ENCODE assay signal across 27 cellular contexts in genomic region chr5:147394273-147394672, GRCh38.
"Had no signal": no experiment of that assay in that cellular context is flagged by ENCODE, and none has a peak within 500 bp of the region (broad histone marks: within the 10 kb centered on the region; RNA-seq: fewer than 3 reads in every experiment).

No MANE protein-coding gene starts in this region.

- DNase-seq: activated CD4-positive, alpha-beta T cell treated with anti-CD3 and anti-CD28 coated beads, Interleukin-2, amount 10 ng/mL, durations not matched to agents 24 days and 14 days; activated CD4-positive, alpha-beta T cell treated with anti-CD3 and anti-CD28 coated beads, Interleukin-2, amount 50 U/mL, for 48 hours; activated CD4-positive, CD25-positive, alpha-beta regulatory T cell treated with anti-CD3 and anti-CD28 coated beads, Interleukin-2, amount 50 U/mL, for 72 hours; activated CD8-positive, alpha-beta memory T cell treated with anti-CD3 and anti-CD28 coated beads, Interleukin-2, amount 10 ng/mL, durations not matched to agents 7 days and 5 days; activated effector memory CD4-positive, alpha-beta T cell treated with anti-CD3 and anti-CD28 coated beads, Interleukin-2, amount 50 U/mL, for 16 hours; activated naive CD4-positive, alpha-beta T cell treated with Interleukin-2 at 50 U/mL for 16 hours; activated naive CD8-positive, alpha-beta T cell treated with anti-CD3 and anti-CD28 coated beads, Interleukin-2, amount 50 U/mL, for 24 hours; activated T-cell treated with anti-CD3 and anti-CD28 coated beads, Interleukin-2, amount 50 U/mL, for 24 hours; amniotic stem cell; KBM-7; NCI-H1048; NCI-H1417 treated with DMSO at 0.1 percent for 48 hours; NCI-H1694; NCI-H2029; NCI-H345; NCI-H510A; NCI-H526 treated with DMSO at 0.1 percent for 48 hours; Peyer's patch; Right ventricle myocardium superior; SW 1271 had no signal

- H3K4me1 ChIP-seq: Peyer's patch, SJSA1 had no signal

- H3K9me3 Mint-ChIP-seq: activated CD4-positive, alpha-beta T cell treated with anti-CD3 and anti-CD28 coated beads, Interleukin-2, amount 10 ng/mL, durations not matched to agents 24 days and 14 days; activated T-cell treated with anti-CD3 and anti-CD28 coated beads, Interleukin-2, amount 50 U/mL, for 24 hours; brain; WTC11 had no signal

- H3K9me3 ChIP-seq: Peyer's patch, SJSA1 had no signal

- H3K27ac ChIP-seq: Peyer's patch, RWPE1, SJSA1 had no signal

- H3K27me3 ChIP-seq: Peyer's patch, SJSA1 had no signal

- ATAC-seq: activated CD8-positive, alpha-beta memory T cell treated with anti-CD3 and anti-CD28 coated beads, Interleukin-2, amount 10 ng/mL, durations not matched to agents 7 days and 5 days; activated naive CD4-positive, alpha-beta T cell treated with anti-CD3 and anti-CD28 coated beads, Interleukin-2, amount 50 U/mL, for 72 hours; activated naive CD8-positive, alpha-beta T cell treated with anti-CD3 and anti-CD28 coated beads, Interleukin-2, amount 50 U/mL, for 24 hours; SK-N-SH treated with all-trans-retinoic acid at 6 μM for 48 hours had no signal

- H3K4me3 Mint-ChIP-seq: activated CD4-positive, alpha-beta T cell treated with anti-CD3 and anti-CD28 coated beads, Interleukin-2, amount 10 ng/mL, durations not matched to agents 24 days and 14 days; activated CD8-positive, alpha-beta memory T cell treated with anti-CD3 and anti-CD28 coated beads, Interleukin-2, amount 10 ng/mL, durations not matched to agents 7 days and 5 days; activated naive CD8-positive, alpha-beta T cell treated with anti-CD3 and anti-CD28 coated beads, Interleukin-2, amount 50 U/mL, for 24 hours; activated T-cell treated with anti-CD3 and anti-CD28 coated beads, Interleukin-2, amount 50 U/mL, for 24 hours; brain; WTC11 had no signal

- H3K27me3 Mint-ChIP-seq: activated CD4-positive, alpha-beta T cell treated with anti-CD3 and anti-CD28 coated beads, Interleukin-2, amount 10 ng/mL, durations not matched to agents 24 days and 14 days; brain had no signal

- H3K4me3 ChIP-seq: Peyer's patch, SJSA1 had no signal

- H3K36me3 Mint-ChIP-seq: activated CD8-positive, alpha-beta memory T cell treated with anti-CD3 and anti-CD28 coated beads, Interleukin-2, amount 10 ng/mL, durations not matched to agents 7 days and 5 days; activated naive CD4-positive, alpha-beta T cell treated with anti-CD3 and anti-CD28 coated beads, Interleukin-2, amount 50 U/mL, for 72 hours had no signal

- H3K4me1 Mint-ChIP-seq: activated CD4-positive, alpha-beta T cell treated with anti-CD3 and anti-CD28 coated beads, Interleukin-2, amount 10 ng/mL, durations not matched to agents 24 days and 14 days; activated CD8-positive, alpha-beta memory T cell treated with anti-CD3 and anti-CD28 coated beads, Interleukin-2, amount 10 ng/mL, durations not matched to agents 7 days and 5 days; activated naive CD8-positive, alpha-beta T cell treated with anti-CD3 and anti-CD28 coated beads, Interleukin-2, amount 50 U/mL, for 24 hours; brain had no signal

- FAIRE-seq: astrocyte had no signal

- H3K27ac Mint-ChIP-seq: activated CD4-positive, alpha-beta T cell treated with anti-CD3 and anti-CD28 coated beads, Interleukin-2, amount 10 ng/mL, durations not matched to agents 24 days and 14 days; activated CD8-positive, alpha-beta memory T cell treated with anti-CD3 and anti-CD28 coated beads, Interleukin-2, amount 10 ng/mL, durations not matched to agents 7 days and 5 days; activated naive CD4-positive, alpha-beta T cell treated with anti-CD3 and anti-CD28 coated beads, Interleukin-2, amount 50 U/mL, for 72 hours; activated naive CD8-positive, alpha-beta T cell treated with anti-CD3 and anti-CD28 coated beads, Interleukin-2, amount 50 U/mL, for 24 hours; activated T-cell treated with anti-CD3 and anti-CD28 coated beads, Interleukin-2, amount 50 U/mL, for 24 hours had no signal
